9 cellular contexts compared by ENCODE assay signal in the genomic region with DNA sequence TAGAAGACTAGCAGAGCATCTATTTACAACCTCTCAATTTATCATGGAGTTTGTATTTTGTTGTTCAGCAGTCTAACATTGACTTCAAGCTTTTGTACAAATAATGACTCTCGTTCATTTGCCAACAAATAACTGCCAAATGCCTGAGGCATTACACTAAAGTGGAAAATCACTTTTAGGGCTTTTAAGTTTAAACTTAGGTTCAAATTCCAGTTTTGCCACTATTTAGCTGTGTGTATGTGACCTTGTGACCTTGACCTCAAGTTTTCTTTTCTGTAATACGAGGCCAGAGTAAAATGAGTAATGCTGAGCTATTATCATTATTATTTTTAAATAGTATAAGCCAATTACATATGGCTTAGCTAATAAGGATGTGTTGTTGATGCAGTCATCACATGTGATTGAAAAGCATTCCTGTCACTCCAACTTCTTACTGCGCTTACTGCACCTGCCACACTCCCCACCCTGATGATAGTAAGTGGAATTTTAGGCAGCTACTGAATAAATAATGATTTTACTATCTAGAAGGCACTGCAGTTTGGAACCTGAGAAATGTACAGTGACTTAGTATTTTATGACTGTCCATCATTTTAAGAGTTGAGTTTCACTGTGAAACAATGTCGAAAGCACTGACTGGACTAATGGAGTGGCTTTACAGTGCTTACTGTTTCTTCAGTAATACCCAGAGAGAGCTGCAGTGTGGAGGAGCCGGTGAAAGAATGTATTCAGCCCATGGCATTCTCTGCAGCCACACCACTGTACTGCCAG. TPM values are rescaled to one million over a fixed set of nuclear protein-coding genes. Genes with fewer than 3 reads are reported as not detected.
A peak's percentile ranks its signal among the peaks of the same experiment; 100 is the strongest.
DNase-seq lines count a peak whose midpoint lies in the region; ATAC-seq, FAIRE-seq and TF ChIP-seq lines count a peak whose summit lies in the region.
"Had no signal": no experiment of that assay in that cellular context is flagged by ENCODE, and none has a peak within 500 bp of the region (broad histone marks: within the 10 kb centered on the region; RNA-seq: fewer than 3 reads in every experiment).

No MANE protein-coding gene starts in this region.

- no peak for FAIRE-seq in small intestine (lab: Jason Lieb, UNC)

- H3K9me3 ChIP-seq in T-helper 17 cell (ENCODE audit: control insufficient read depth, low read length, poor library complexity, severe bottlenecking) (no peaks in the 10 kb centered on the region), smooth muscle cell (replicated peaks; ENCODE audit: low read depth) (peaks cover 2% of the 10 kb centered on the region), small intestine (ENCODE audit: control insufficient read depth, low read depth) (no peaks in the 10 kb centered on the region), ovary (no peaks in the 10 kb centered on the region)
- H3K9me3 ChIP-seq: esophagus muscularis mucosa had no signal

- H3K4me3 ChIP-seq in fibroblast of the aortic adventitia (ENCODE audit: low read depth, low read length) (no peak overlapping the region), smooth muscle cell (no peak overlapping the region), small intestine (ENCODE audit: low read depth in 1 of 2, low read length in 2 of 2) (no peak overlapping the region), ovary (no peak overlapping the region)
- H3K4me3 ChIP-seq: esophagus muscularis mucosa had no signal

- no peak overlapping the region for H3K4me2 ChIP-seq in smooth muscle cell

- H3K36me3 Mint-ChIP-seq in activated CD4-positive, alpha-beta T cell treated with anti-CD3 and anti-CD28 coated beads for 36 hours (ENCODE audit: low read depth), result peaks cover 30% of the 10 kb centered on the region
- peaks cover under 1% of the 10 kb centered on the region for H3K36me3 Mint-ChIP-seq in T-helper 17 cell (ENCODE audit: low read depth)

- H3K4me1 ChIP-seq in smooth muscle cell (ENCODE audit: low read depth) (no peaks in the 10 kb centered on the region), small intestine (ENCODE audit: control insufficient read depth in 2 of 2, insufficient read depth in 1 of 2, low read depth in 1 of 2, low read length in 1 of 2) (peaks cover 2 to 12% of the 10 kb centered on the region in 2 donors), ovary (ENCODE audit: insufficient read depth) (peaks cover 7% of the 10 kb centered on the region)

- H3K27ac Mint-ChIP-seq in activated CD4-positive, alpha-beta T cell treated with anti-CD3 and anti-CD28 coated beads for 36 hours, result peak overlapping the region; percentile 79
- peak overlapping the region; percentile 8 for H3K27ac Mint-ChIP-seq in T-helper 17 cell

- no peaks in the 10 kb centered on the region for H3F3A ChIP-seq in smooth muscle cell (ENCODE audit: low read depth)

- POLR2A ChIA-PET in activated CD4-positive, alpha-beta T cell treated with anti-CD3 and anti-CD28 coated beads for 36 hours (lab: Charles Lee), result no interaction called here

- no peak for TF ChIP-seq POLR2A in ovary (IDR thresholded peaks at IDR 0.05)

- H3K4me1 Mint-ChIP-seq in activated CD4-positive, alpha-beta T cell treated with anti-CD3 and anti-CD28 coated beads for 36 hours, result peaks cover 57% of the 10 kb centered on the region
- H3K4me1 Mint-ChIP-seq in T-helper 17 cell, result peaks cover 37% of the 10 kb centered on the region

- H3K27me3 ChIP-seq in smooth muscle cell (ENCODE audit: low read depth) (no peaks in the 10 kb centered on the region), small intestine (ENCODE audit: control insufficient read depth in 2 of 2, insufficient read depth in 2 of 2, low read length in 2 of 2) (no peaks in the 10 kb centered on the region), ovary (no peaks in the 10 kb centered on the region)
- H3K27me3 ChIP-seq: esophagus muscularis mucosa had no signal

- peaks cover 100% of the 10 kb centered on the region for H3K79me2 ChIP-seq in smooth muscle cell (ENCODE audit: low read depth)

- TF ChIP-seq CTCF in fibroblast of the aortic adventitia (IDR thresholded peaks at IDR 0.05; ENCODE audit: insufficient read depth, low read length) (no peak), smooth muscle cell (IDR thresholded peaks at IDR 0.05; ENCODE audit: borderline replicate concordance, insufficient read depth, poor library complexity, severe bottlenecking) (no peak), ovary (IDR thresholded peaks at IDR 0.05) (no peak)

- DNase-seq in activated CD4-positive, alpha-beta T cell treated with anti-CD3 and anti-CD28 coated beads for 36 hours, result no peak
- DNase-seq in activated CD4-positive, alpha-beta T cell treated with anti-CD3 and anti-CD28 coated beads for 48 hours, result no peak
- DNase-seq in T-helper 17 cell (no peak), fibroblast of the aortic adventitia (ENCODE audit: low read depth) (peak; percentile 31), smooth muscle cell (lab: John Stamatoyannopoulos, UW; ENCODE audit: unreplicated experiment) (no peak), small intestine (no peak), SHP77 (lab: John Stamatoyannopoulos, UW) (no peak), ovary (no peak)

- H3K9me3 Mint-ChIP-seq in activated CD4-positive, alpha-beta T cell treated with anti-CD3 and anti-CD28 coated beads for 36 hours (ENCODE audit: low read depth), result peaks cover 4% of the 10 kb centered on the region

- no peak overlapping the region for H3K9ac ChIP-seq in smooth muscle cell (ENCODE audit: low read depth)

- no peak for TF ChIP-seq EP300 in ovary (IDR thresholded peaks at IDR 0.05)

- no peak overlapping the region for H2AFZ ChIP-seq in smooth muscle cell (ENCODE audit: low read depth)

- peak overlapping the region; percentile 43 for H3K27ac ChIP-seq in smooth muscle cell (ENCODE audit: low read depth)
- H3K27ac ChIP-seq in small intestine (ENCODE audit: low read depth in 1 of 2, low read length in 1 of 2), result no peak overlapping the region
- no peak overlapping the region for H3K27ac ChIP-seq in ovary

- intact Hi-C loops in activated CD4-positive, alpha-beta T cell treated with anti-CD3 and anti-CD28 coated beads for 36 hours (cut with DNase I, micrococcal nuclease), result loop anchor here in 1 of 2 experiments (10.0 kb wide), 1 partner anchor 286 kb away; no protein-coding TSS in a partner anchor
- intact Hi-C loops in ovary (cut with DNase I), result no loop called here

- H3K27me3 Mint-ChIP-seq in activated CD4-positive, alpha-beta T cell treated with anti-CD3 and anti-CD28 coated beads for 36 hours, result no peaks in the 10 kb centered on the region
- no peaks in the 10 kb centered on the region for H3K27me3 Mint-ChIP-seq in T-helper 17 cell

- CTCF ChIA-PET in activated CD4-positive, alpha-beta T cell treated with anti-CD3 and anti-CD28 coated beads for 36 hours (lab: Charles Lee), result interaction anchor here (0.7 to 0.8 kb wide), 2 partner anchors 12 to 14 kb away, joined by 3 to 6 read pairs; no protein-coding TSS in a partner anchor

- H3K36me3 ChIP-seq in smooth muscle cell (ENCODE audit: low read depth) (no peaks in the 10 kb centered on the region), small intestine (ENCODE audit: control insufficient read depth in 2 of 2, insufficient read depth in 2 of 2, low read length in 2 of 2) (peaks cover 0 to 2% of the 10 kb centered on the region in 2 donors), ovary (no peaks in the 10 kb centered on the region)

- H3K4me3 Mint-ChIP-seq in activated CD4-positive, alpha-beta T cell treated with anti-CD3 and anti-CD28 coated beads for 36 hours, result no peak overlapping the region
- peak overlapping the region; percentile 21 for H3K4me3 Mint-ChIP-seq in T-helper 17 cell

- no peak for ATAC-seq in activated CD4-positive, alpha-beta T cell treated with anti-CD3 and anti-CD28 coated beads for 36 hours
- ATAC-seq in T-helper 17 cell, result no peak

- WGBS in smooth muscle cell (ENCODE audit: low lambda C conversion rate), result 67% methylated on average over 5 of the region's 5 CpGs
- WGBS in small intestine, 3 donors, result 50 to 58% (median 55%) methylated on average over 5 of the region's 5 CpGs
- 36 to 37% (median 37%) methylated on average over 5 of the region's 5 CpGs for WGBS in ovary, 3 donors

- H4K20me1 ChIP-seq in smooth muscle cell (ENCODE audit: low read depth), result peaks cover 98% of the 10 kb centered on the region

RNA-seq across cellular contexts. Expression of a gene that starts 16.3 kb away (rescaled TPM):
- total RNA-seq in activated CD4-positive, alpha-beta T cell treated with anti-CD3 and anti-CD28 coated beads for 36 hours, result 10 to 100 TPM; 44.7 to 45.1 TPM
- total RNA-seq in T-helper 17 cell (10 to 100 TPM; 39.2 to 52.9 TPM), fibroblast of the aortic adventitia (ENCODE audit: low replicate concordance) (89.0 and 92.0 TPM in 2 replicates), smooth muscle cell (83.8 and 95.0 TPM in 2 replicates), ovary (10 to 100 TPM; 27.1 to 70.6 (median 49.8) TPM)
- polyA plus RNA-seq in smooth muscle cell (33.6 and 42.2 TPM in 2 replicates), small intestine (10 to 100 TPM; 25.0 to 32.7 (median 30.5) TPM), ovary (10 to 100 TPM; 34.2 to 62.6 TPM)

RNA-seq across cellular contexts. Expression of a gene that starts 49.1 kb away (rescaled TPM):
- total RNA-seq in activated CD4-positive, alpha-beta T cell treated with anti-CD3 and anti-CD28 coated beads for 36 hours, result 100 to 1,000 TPM; 105 to 175 TPM
- total RNA-seq in T-helper 17 cell (100 to 1,000 TPM; 109 to 111 TPM), fibroblast of the aortic adventitia (ENCODE audit: low replicate concordance) (25.8 and 32.6 TPM in 2 replicates), smooth muscle cell (43.6 and 45.0 TPM in 2 replicates), ovary (10 to 100 TPM; 19.5 to 43.4 (median 31.5) TPM)
- polyA plus RNA-seq in smooth muscle cell (23.1 and 29.0 TPM in 2 replicates), small intestine (10 to 100 TPM in 1 of 3 donors, 1 to 10 TPM in 2; 4.0 to 13.6 (median 4.6) TPM), ovary (10 to 100 TPM; 11.5 to 14.3 TPM)
